In the genomic region with DNA sequence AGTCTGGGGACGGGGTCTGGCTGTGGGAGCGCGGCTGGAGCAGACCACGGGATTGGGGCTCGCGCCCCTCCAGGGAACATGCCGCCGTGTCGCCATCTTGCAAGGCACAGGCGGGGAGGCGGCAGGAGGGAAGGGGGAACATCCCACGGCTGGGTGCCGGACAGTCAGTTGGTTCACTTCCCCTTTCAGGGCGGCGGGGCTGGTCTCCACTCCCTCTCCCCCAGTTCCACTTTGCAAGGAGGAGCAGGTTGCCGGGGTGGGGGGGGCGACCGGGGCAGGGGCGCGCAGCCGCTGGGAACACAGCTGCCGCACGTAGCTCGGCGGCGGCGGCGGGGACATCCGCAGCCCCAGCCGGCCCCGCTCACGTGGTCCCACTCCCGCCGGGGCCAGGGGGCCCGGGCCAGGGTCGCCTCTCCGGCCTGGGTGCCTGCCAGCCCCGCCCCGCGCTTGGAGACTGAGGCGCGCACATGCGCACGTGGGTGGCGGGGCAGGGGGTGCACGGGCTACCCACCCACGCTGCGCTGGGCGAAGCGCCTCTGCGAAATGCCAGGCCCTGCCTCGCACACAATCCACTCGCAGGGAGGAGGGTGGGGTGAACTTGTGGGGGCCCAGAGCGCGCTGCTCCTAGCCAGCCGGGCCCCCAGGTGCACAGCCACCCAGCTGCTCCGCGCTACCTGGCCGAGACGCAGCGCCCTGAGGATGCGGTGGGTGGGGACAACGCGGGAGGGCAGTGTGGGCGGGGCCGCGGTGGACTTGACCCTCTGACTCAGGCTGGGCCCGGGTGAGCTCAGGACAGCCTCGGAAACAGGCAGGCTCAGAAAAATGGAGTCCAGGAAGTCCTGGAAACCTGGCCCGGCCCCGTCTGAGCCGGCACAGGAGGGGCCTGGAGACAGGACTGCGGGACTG, we compare ENCODE assay signal across 9 cellular contexts. TPM values are rescaled to one million over a fixed set of nuclear protein-coding genes. Genes with fewer than 3 reads are reported as not detected.
DNase-seq lines count a peak whose midpoint lies in the region; ATAC-seq, FAIRE-seq and TF ChIP-seq lines count a peak whose summit lies in the region.
"Had no signal": no experiment of that assay in that cellular context is flagged by ENCODE, and none has a peak within 500 bp of the region (broad histone marks: within the 10 kb centered on the region; RNA-seq: fewer than 3 reads in every experiment).

No MANE protein-coding gene starts in this region.

- no peaks in the 10 kb centered on the region for H3K36me3 ChIP-seq in CD4-positive, alpha-beta memory T cell (ENCODE audit: insufficient read depth, low read length)
- no peaks in the 10 kb centered on the region for H3K36me3 ChIP-seq in kidney (ENCODE audit: control insufficient read depth in 1 of 2, insufficient read depth in 2 of 2, low read length in 2 of 2)

- TF ChIP-seq CTCF in kidney (IDR thresholded peaks at IDR 0.05; ENCODE audit: borderline replicate concordance, extremely low read depth, insufficient read depth) = no peak

- H3K4me1 Mint-ChIP-seq in CD4-positive, alpha-beta memory T cell = peaks cover 25 to 74% (median 53%) of the 10 kb centered on the region in 4 donors

- H3K4me1 ChIP-seq in CD4-positive, alpha-beta memory T cell (ENCODE audit: insufficient read depth, low read length) = peaks cover 96% of the 10 kb centered on the region
- peaks cover 16 to 41% of the 10 kb centered on the region in 2 donors for H3K4me1 ChIP-seq in kidney (ENCODE audit: control insufficient read depth in 1 of 2, insufficient read depth in 1 of 2, low read depth in 1 of 2, low read length in 2 of 2)

- ATAC-seq in HG03159 (IDR thresholded peaks at IDR 0.05; ENCODE audit: unreplicated experiment) (peak; percentile 35), GM18858 (IDR thresholded peaks at IDR 0.05; ENCODE audit: unreplicated experiment) (no peak)

- H3K9me3 Mint-ChIP-seq in CD4-positive, alpha-beta memory T cell = peaks cover 0 to 2% (median 0%) of the 10 kb centered on the region in 8 donors

- CTCF ChIA-PET in CD4-positive, alpha-beta memory T cell (lab: Charles Lee; ENCODE audit: partially characterized antibody) = interaction anchor here (0.6 to 1.4 kb wide), 3 partner anchors 8 to 85 kb away, joined by 3 to 4 read pairs (median 3); no protein-coding TSS in a partner anchor

- FAIRE-seq in kidney (lab: Jason Lieb, UNC) = no peak

- peak overlapping the region; percentile 90 to 99 (median 94) for H3K27ac Mint-ChIP-seq in CD4-positive, alpha-beta memory T cell

- H3K27me3 Mint-ChIP-seq in CD4-positive, alpha-beta memory T cell = no peaks in the 10 kb centered on the region

- no peaks in the 10 kb centered on the region for H3K9me3 ChIP-seq in CD4-positive, alpha-beta memory T cell (ENCODE audit: control insufficient read depth in 1 of 2, low read length in 2 of 2)
- no peaks in the 10 kb centered on the region for H3K9me3 ChIP-seq in kidney (ENCODE audit: control insufficient read depth in 1 of 2, low read length in 2 of 2)

- peaks cover 0 to 4% of the 10 kb centered on the region in 2 donors for H3K36me3 Mint-ChIP-seq in CD4-positive, alpha-beta memory T cell

- POLR2A ChIA-PET in CD4-positive, alpha-beta memory T cell (lab: Charles Lee; ENCODE audit: partially characterized antibody) = interaction anchor here (0.9 to 5.1 kb wide), 11 partner anchors 8 to 228 kb away, joined by 3 to 41 read pairs (median 6); a partner anchor contains a TSS

- DNase-seq in CD4-positive, alpha-beta memory T cell = peak in 4 of 5 donors; percentile 34 to 42 (median 40)
- DNase-seq in T1000 (lab: John Stamatoyannopoulos, UW) (peak; percentile 48), cerebellar cortex (ENCODE audit: low spot score) (peak; percentile 67), kidney (peak; percentile 95), NCI-H748 treated with DMSO at 0.1 percent for 48 hours (lab: John Stamatoyannopoulos, UW) (no peak)
- DNase-seq in stimulated activated CD4-positive, alpha-beta T cell treated with anti-CD3 and anti-CD28 coated beads, Interleukin-1b, Interleukin-23, amount 100 ng/mL, for 4 hours (ENCODE audit: low read depth in 2 of 2) = peak; percentile 47 to 48

- intact Hi-C loops in CD4-positive, alpha-beta memory T cell (cut with micrococcal nuclease) = no loop called here
- intact Hi-C loops in kidney (cut with DNase I) = no loop called here

- H3K4me3 Mint-ChIP-seq in CD4-positive, alpha-beta memory T cell = peak overlapping the region; percentile 82 to 88 (median 86)

- peak overlapping the region; percentile 67 to 77 for H3K4me3 ChIP-seq in CD4-positive, alpha-beta memory T cell (ENCODE audit: low read length in 2 of 2)
- peak overlapping the region; percentile 38 to 44 for H3K4me3 ChIP-seq in kidney (ENCODE audit: low read length in 2 of 2)

- peak overlapping the region; percentile 73 for H3K27ac ChIP-seq in CD4-positive, alpha-beta memory T cell (ENCODE audit: low read depth, low read length)
- peak overlapping the region; percentile 75 to 83 for H3K27ac ChIP-seq in kidney (ENCODE audit: low read depth in 2 of 2, low read length in 2 of 2)
- H3K27ac ChIP-seq: KMS-11 had no signal

- H3K27me3 ChIP-seq in CD4-positive, alpha-beta memory T cell (ENCODE audit: insufficient read depth, low read length) = no peaks in the 10 kb centered on the region

- peak overlapping the region in 1 of 2 donors; percentile 46 for H3K9ac ChIP-seq in kidney (ENCODE audit: low read length in 2 of 2)
- H3K9ac ChIP-seq: KMS-11 had no signal

RNA-seq across cellular contexts. Expression of a gene that starts 6.4 kb away (rescaled TPM):
- 10 to 100 TPM; 17.9 to 19.3 TPM for total RNA-seq in CD4-positive, alpha-beta memory T cell
- 1 to 10 TPM in 1 of 2 donors, under 1 TPM in 1; 0.39 to 1.3 TPM for polyA plus RNA-seq in CD4-positive, alpha-beta memory T cell
- 22.2 TPM for total RNA-seq in kidney
- 10.4 TPM for polyA plus RNA-seq in kidney (ENCODE audit: insufficient read depth, low read depth, low replicate concordance)

RNA-seq across cellular contexts. Expression of a gene that starts 8.7 kb away (rescaled TPM):
- 10 to 100 TPM; 57.1 to 57.3 TPM for total RNA-seq in CD4-positive, alpha-beta memory T cell
- polyA plus RNA-seq in CD4-positive, alpha-beta memory T cell = 10 to 100 TPM in 1 of 2 donors, 1 to 10 TPM in 1; 1.5 to 11.9 TPM
- total RNA-seq in kidney = 36.8 TPM
- polyA plus RNA-seq in kidney (ENCODE audit: insufficient read depth, low read depth, low replicate concordance) = 12.1 TPM

RNA-seq across cellular contexts. Expression of a gene that starts 28.3 kb away (rescaled TPM):
- 100 to 1,000 TPM; 106 to 109 TPM for total RNA-seq in CD4-positive, alpha-beta memory T cell
- 100 to 1,000 TPM; 138 to 204 TPM for polyA plus RNA-seq in CD4-positive, alpha-beta memory T cell
- 63.8 TPM for total RNA-seq in kidney
- polyA plus RNA-seq in kidney (ENCODE audit: insufficient read depth, low read depth, low replicate concordance) = 65.1 TPM

RNA-seq across cellular contexts. Expression of a gene that starts 44.9 kb away (rescaled TPM):
- 1 to 10 TPM; 4.9 to 5.5 TPM for total RNA-seq in CD4-positive, alpha-beta memory T cell
- polyA plus RNA-seq in CD4-positive, alpha-beta memory T cell = 1 to 10 TPM in 1 of 2 donors, under 1 TPM in 1; 0.73 to 2.3 TPM
- total RNA-seq in kidney = 3.6 TPM
- polyA plus RNA-seq in kidney (ENCODE audit: insufficient read depth, low read depth, low replicate concordance) = 0.24 TPM

RNA-seq across cellular contexts. Expression of a gene that starts 48.2 kb away (rescaled TPM):
- total RNA-seq in CD4-positive, alpha-beta memory T cell = 1 to 10 TPM; 3.7 to 4.9 TPM
- 1 to 10 TPM; 1.4 to 3.9 TPM for polyA plus RNA-seq in CD4-positive, alpha-beta memory T cell
- 10.3 TPM for total RNA-seq in kidney
- 6.1 TPM for polyA plus RNA-seq in kidney (ENCODE audit: insufficient read depth, low read depth, low replicate concordance)
